17 cellular contexts compared by ENCODE assay signal in genomic region chr12:100484891-100485511, GRCh38. TPM values are rescaled to one million over a fixed set of nuclear protein-coding genes. Genes with fewer than 3 reads are reported as not detected.
A peak's percentile ranks its signal among the peaks of the same experiment; 100 is the strongest.
DNase-seq lines count a peak whose midpoint lies in the region; ATAC-seq and TF ChIP-seq lines count a peak whose summit lies in the region.
"Had no signal": no experiment of that assay in that cellular context is flagged by ENCODE, and none has a peak within 500 bp of the region (broad histone marks: within the 10 kb centered on the region; RNA-seq: fewer than 3 reads in every experiment).

No MANE protein-coding gene starts in this region.

- H3K9me2 ChIP-seq in hepatocyte (replicated peaks; ENCODE audit: insufficient read depth) = no peaks in the 10 kb centered on the region

- TF ChIP-seq CTCF in Calu3 (IDR thresholded peaks at IDR 0.05; ENCODE audit: unreplicated experiment) (no peak), hepatocyte (IDR thresholded peaks at IDR 0.05; ENCODE audit: poor library complexity) (no peak), liver (IDR thresholded peaks at IDR 0.05; ENCODE audit: low read depth, low read length, missing input control) (no peak), smooth muscle cell (IDR thresholded peaks at IDR 0.05; ENCODE audit: borderline replicate concordance, insufficient read depth, poor library complexity, severe bottlenecking) (no peak)

- no peak overlapping the region for H3K4me3 ChIP-seq in hepatocyte
- H3K4me3 ChIP-seq in liver (ENCODE audit: low read depth in 1 of 3, low read length in 3 of 3) = no peak overlapping the region
- H3K4me3 ChIP-seq in urinary bladder (ENCODE audit: low read depth, low read length) = no peak overlapping the region
- H3K4me3 ChIP-seq in smooth muscle cell = no peak overlapping the region
- H3K4me3 ChIP-seq: BLaER1 treated with 17β-estradiol and CSF1 and Interleukin-3, amounts not matched to agents 10 nM and 100 nM; GM12878; GM23338 had no signal

- intact Hi-C loops in Calu3 (cut with micrococcal nuclease; ENCODE audit: unreplicated experiment) = no loop called here

- peak overlapping the region; percentile 12 for H3K4me3 Mint-ChIP-seq in Calu3 (ENCODE audit: low read depth, unreplicated experiment)
- H3K4me3 Mint-ChIP-seq: CD4-positive, CD25-positive, alpha-beta regulatory T cell; GM23338 had no signal

- H3K79me2 ChIP-seq in hepatocyte = no peaks in the 10 kb centered on the region
- H3K79me2 ChIP-seq in smooth muscle cell (ENCODE audit: low read depth) = no peaks in the 10 kb centered on the region

- CTCF ChIA-PET in Calu3 (lab: Charles Lee) = interaction anchor here (0.8 kb wide), 1 partner anchor 9 kb away, joined by 4 read pairs; no protein-coding TSS in a partner anchor

- H3F3A ChIP-seq in smooth muscle cell (ENCODE audit: low read depth) = no peaks in the 10 kb centered on the region

- H2AFZ ChIP-seq in hepatocyte (no peak overlapping the region), smooth muscle cell (ENCODE audit: low read depth) (no peak overlapping the region)
- H2AFZ ChIP-seq: GM23338 had no signal

- no peaks in the 10 kb centered on the region for H3K36me3 Mint-ChIP-seq in Calu3 (ENCODE audit: insufficient read depth, unreplicated experiment)
- H3K36me3 Mint-ChIP-seq: CD4-positive, CD25-positive, alpha-beta regulatory T cell had no signal

- no peak overlapping the region for H3K9ac ChIP-seq in liver (ENCODE audit: low read depth in 1 of 2, low read length in 2 of 2)
- no peak overlapping the region for H3K9ac ChIP-seq in smooth muscle cell (ENCODE audit: low read depth)
- H3K9ac ChIP-seq: BLaER1 treated with 17β-estradiol and CSF1 and Interleukin-3, amounts not matched to agents 10 nM and 100 nM had no signal

- DNase-seq in Calu3 (no peak), hepatocyte (ENCODE audit: low spot score) (no peak), smooth muscle cell (lab: John Stamatoyannopoulos, UW; ENCODE audit: unreplicated experiment) (no peak), NCI-H2227 treated with DMSO at 0.1 percent for 48 hours (lab: John Stamatoyannopoulos, UW) (no peak)
- DNase-seq: 8988T; AML-193; CD4-positive, CD25-positive, alpha-beta regulatory T cell; DMS 273 treated with DMSO at 0.1 percent for 48 hours; H7 had no signal

- H3K4me2 ChIP-seq in hepatocyte (peak overlapping the region; percentile 25), smooth muscle cell (no peak overlapping the region)
- H3K4me2 ChIP-seq: GM23338 had no signal

- H3K27me3 ChIP-seq in hepatocyte = no peaks in the 10 kb centered on the region
- H3K27me3 ChIP-seq in liver (ENCODE audit: control insufficient read depth in 4 of 4, insufficient read depth in 4 of 4, low read length in 3 of 4) = no peaks in the 10 kb centered on the region
- no peaks in the 10 kb centered on the region for H3K27me3 ChIP-seq in smooth muscle cell (ENCODE audit: low read depth)
- H3K27me3 ChIP-seq: BLaER1 treated with 17β-estradiol and CSF1 and Interleukin-3, amounts not matched to agents 10 nM and 100 nM had no signal

- no peak for ATAC-seq in HG03097 (IDR thresholded peaks at IDR 0.05; ENCODE audit: low FRiP score, unreplicated experiment)
- ATAC-seq: GM12878, GM23338 had no signal

- H3K27me3 Mint-ChIP-seq in Calu3 (ENCODE audit: unreplicated experiment) = no peaks in the 10 kb centered on the region

- H3K36me3 ChIP-seq in hepatocyte (replicated peaks; ENCODE audit: insufficient read depth, low read depth) (no peaks in the 10 kb centered on the region), liver (ENCODE audit: control insufficient read depth in 4 of 4, insufficient read depth in 3 of 4, low read depth in 1 of 4, low read length in 3 of 4) (peaks cover 0 to 5% (median under 1%) of the 10 kb centered on the region in 4 donors), urinary bladder (ENCODE audit: insufficient read depth) (no peaks in the 10 kb centered on the region), smooth muscle cell (ENCODE audit: low read depth) (no peaks in the 10 kb centered on the region)
- H3K36me3 ChIP-seq: BLaER1 treated with 17β-estradiol and CSF1 and Interleukin-3, amounts not matched to agents 10 nM and 100 nM had no signal

- BruUV-seq in Calu3 (replicated peaks; lab: Mats Ljungman, UMichigan) = no TSS peak

- H3K9me3 Mint-ChIP-seq in Calu3 (ENCODE audit: low read depth, unreplicated experiment) = peaks cover 3% of the 10 kb centered on the region
- H3K9me3 Mint-ChIP-seq: GM23338 had no signal

- peak overlapping the region; percentile 10 for H3K27ac Mint-ChIP-seq in Calu3 (ENCODE audit: unreplicated experiment)
- H3K27ac Mint-ChIP-seq: CD4-positive, CD25-positive, alpha-beta regulatory T cell; GM23338 had no signal

- H3K27ac ChIP-seq in hepatocyte = peak overlapping the region; percentile 62
- peak overlapping the region; percentile 64 to 65 for H3K27ac ChIP-seq in liver (ENCODE audit: low read depth in 1 of 2, low read length in 2 of 2)
- peak overlapping the region; percentile 32 for H3K27ac ChIP-seq in urinary bladder (ENCODE audit: low read depth)
- H3K27ac ChIP-seq in smooth muscle cell (ENCODE audit: low read depth) = no peak overlapping the region
- H3K27ac ChIP-seq: BLaER1 treated with 17β-estradiol and CSF1 and Interleukin-3, amounts not matched to agents 10 nM and 100 nM had no signal

- TF ChIP-seq RAD21 in liver (IDR thresholded peaks at IDR 0.05) = no peak

- no peaks in the 10 kb centered on the region for H4K20me1 ChIP-seq in hepatocyte (ENCODE audit: insufficient read depth, poor library complexity, severe bottlenecking)
- H4K20me1 ChIP-seq in smooth muscle cell (ENCODE audit: low read depth) = no peaks in the 10 kb centered on the region
- H4K20me1 ChIP-seq: BLaER1 treated with 17β-estradiol and CSF1 and Interleukin-3, amounts not matched to agents 10 nM and 100 nM had no signal

- no peaks in the 10 kb centered on the region for H3K9me3 ChIP-seq in hepatocyte (ENCODE audit: low read depth)
- H3K9me3 ChIP-seq in liver (ENCODE audit: control insufficient read depth in 4 of 4, low read length in 3 of 4) = no peaks in the 10 kb centered on the region
- no peaks in the 10 kb centered on the region for H3K9me3 ChIP-seq in smooth muscle cell (replicated peaks; ENCODE audit: low read depth)
- H3K9me3 ChIP-seq: BLaER1 treated with 17β-estradiol and CSF1 and Interleukin-3, amounts not matched to agents 10 nM and 100 nM had no signal

- peaks cover 13% of the 10 kb centered on the region for H3K4me1 Mint-ChIP-seq in Calu3 (ENCODE audit: low read depth, unreplicated experiment)
- H3K4me1 Mint-ChIP-seq: CD4-positive, CD25-positive, alpha-beta regulatory T cell had no signal

- peaks cover 7% of the 10 kb centered on the region for H3K4me1 ChIP-seq in hepatocyte (ENCODE audit: insufficient read depth)
- H3K4me1 ChIP-seq in liver (ENCODE audit: control insufficient read depth in 4 of 4, insufficient read depth in 4 of 4, low read length in 3 of 4) = peaks cover 12 to 41% (median 26%) of the 10 kb centered on the region in 4 donors
- H3K4me1 ChIP-seq in urinary bladder (ENCODE audit: insufficient read depth) = no peaks in the 10 kb centered on the region
- no peaks in the 10 kb centered on the region for H3K4me1 ChIP-seq in smooth muscle cell (ENCODE audit: low read depth)

TF ChIP-seq in liver, 16 proteins besides CTCF, POLR2A, EP300 and RAD21 (continues in another document):
- TF ChIP-seq FOXA2 (IDR thresholded peaks at IDR 0.05) (peak; percentile 20), RXRA (IDR thresholded peaks at IDR 0.05) (peak in 1 of 2 donors; percentile 14), REST (IDR thresholded peaks at IDR 0.05) (no peak), ZBTB33 (IDR thresholded peaks at IDR 0.05) (no peak)

RNA-seq across cellular contexts. Expression of gene NR1H4, which starts 11.3 kb away (rescaled TPM):
- total RNA-seq in Calu3 (2022) = 5.2 and 9.6 TPM in 2 replicates
- 27.8 and 39.0 TPM in 2 replicates for total RNA-seq in hepatocyte
- polyA plus RNA-seq in hepatocyte = 9.7 and 12.4 TPM in 2 replicates
- 100 to 1,000 TPM in 1 of 2 donors, 10 to 100 TPM in 1; 46.8 to 106 TPM for total RNA-seq in liver
- 10 to 100 TPM; 33.5 to 63.1 TPM for polyA plus RNA-seq in liver
- total RNA-seq in urinary bladder = 3.2 TPM
- polyA plus RNA-seq in urinary bladder = 1.9 TPM
- not detected in 2 replicates for total RNA-seq in smooth muscle cell
- polyA plus RNA-seq in smooth muscle cell = not detected in 2 replicates
- total RNA-seq: CD4-positive, CD25-positive, alpha-beta regulatory T cell; Daoy; GM12878; GM23338; H7; HT1080 had no signal
- polyA plus RNA-seq: CD4-positive, CD25-positive, alpha-beta regulatory T cell; GM23338 had no signal
